Comparison of ENCODE assay signal across 8 cellular contexts in the genomic region with DNA sequence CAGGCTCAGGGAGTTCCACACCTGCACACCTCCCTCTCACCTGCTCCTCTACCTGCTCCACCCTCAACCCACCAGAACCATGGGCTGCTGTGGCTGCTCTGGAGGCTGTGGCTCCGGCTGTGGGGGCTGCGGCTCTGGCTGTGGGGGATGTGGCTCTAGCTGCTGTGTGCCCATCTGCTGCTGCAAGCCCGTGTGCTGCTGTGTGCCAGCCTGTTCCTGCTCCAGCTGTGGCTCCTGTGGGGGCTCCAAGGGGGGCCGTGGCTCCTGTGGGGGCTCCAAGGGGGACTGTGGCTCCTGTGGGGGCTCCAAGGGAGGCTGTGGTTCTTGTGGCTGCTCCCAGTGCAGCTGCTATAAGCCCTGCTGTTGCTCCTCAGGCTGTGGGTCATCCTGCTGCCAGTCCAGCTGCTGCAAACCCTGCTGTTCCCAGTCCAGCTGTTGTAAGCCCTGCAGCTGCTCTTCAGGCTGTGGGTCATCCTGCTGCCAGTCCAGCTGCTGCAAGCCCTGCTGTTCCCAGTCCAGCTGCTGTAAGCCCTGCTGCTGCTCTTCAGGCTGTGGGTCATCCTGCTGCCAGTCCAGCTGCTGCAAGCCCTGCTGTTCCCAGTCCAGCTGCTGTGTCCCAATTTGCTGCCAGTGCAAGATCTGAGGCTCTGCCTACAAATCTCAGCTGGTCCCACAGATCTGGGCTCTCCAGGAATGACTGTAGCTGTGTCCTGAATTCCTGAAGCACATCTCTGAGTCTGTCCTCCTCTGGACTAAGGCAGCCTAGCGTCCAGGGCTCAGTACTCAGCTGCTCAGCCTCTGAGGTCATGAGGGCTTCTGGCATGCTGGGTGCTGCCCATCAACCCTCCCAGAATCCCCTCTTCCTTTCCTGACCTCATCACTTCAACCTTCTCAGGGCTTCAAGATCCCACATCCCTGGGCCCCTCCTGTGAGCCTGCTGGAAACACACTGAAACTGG. TPM values are rescaled to one million over a fixed set of nuclear protein-coding genes. Genes with fewer than 3 reads are reported as not detected.
"Had no signal": no experiment of that assay in that cellular context is flagged by ENCODE, and none has a peak within 500 bp of the region (broad histone marks: within the 10 kb centered on the region; RNA-seq: fewer than 3 reads in every experiment).

Gene KRTAP5-8, plus strand, starts transcription at position 49 of the 958 bp plus-strand sequence. Its CDS starts 31 bp downstream, at position 80.

RNA-seq across cellular contexts. Expression of gene KRTAP5-8, which starts in this region (rescaled TPM):
- total RNA-seq: left cardiac atrium; liver; lung microvascular endothelial cell; natural killer cell treated with Interleukin-12 subunit alpha and Interleukin-12 subunit beta and Interleukin-15 and Interleukin-18, amount 100 ng/mL, for 72 hours; omental fat pad; psoas muscle; sigmoid colon had no signal
- polyA plus RNA-seq: immature natural killer cell, liver, psoas muscle had no signal
